13 cellular contexts compared by ENCODE assay signal in the genomic region with DNA sequence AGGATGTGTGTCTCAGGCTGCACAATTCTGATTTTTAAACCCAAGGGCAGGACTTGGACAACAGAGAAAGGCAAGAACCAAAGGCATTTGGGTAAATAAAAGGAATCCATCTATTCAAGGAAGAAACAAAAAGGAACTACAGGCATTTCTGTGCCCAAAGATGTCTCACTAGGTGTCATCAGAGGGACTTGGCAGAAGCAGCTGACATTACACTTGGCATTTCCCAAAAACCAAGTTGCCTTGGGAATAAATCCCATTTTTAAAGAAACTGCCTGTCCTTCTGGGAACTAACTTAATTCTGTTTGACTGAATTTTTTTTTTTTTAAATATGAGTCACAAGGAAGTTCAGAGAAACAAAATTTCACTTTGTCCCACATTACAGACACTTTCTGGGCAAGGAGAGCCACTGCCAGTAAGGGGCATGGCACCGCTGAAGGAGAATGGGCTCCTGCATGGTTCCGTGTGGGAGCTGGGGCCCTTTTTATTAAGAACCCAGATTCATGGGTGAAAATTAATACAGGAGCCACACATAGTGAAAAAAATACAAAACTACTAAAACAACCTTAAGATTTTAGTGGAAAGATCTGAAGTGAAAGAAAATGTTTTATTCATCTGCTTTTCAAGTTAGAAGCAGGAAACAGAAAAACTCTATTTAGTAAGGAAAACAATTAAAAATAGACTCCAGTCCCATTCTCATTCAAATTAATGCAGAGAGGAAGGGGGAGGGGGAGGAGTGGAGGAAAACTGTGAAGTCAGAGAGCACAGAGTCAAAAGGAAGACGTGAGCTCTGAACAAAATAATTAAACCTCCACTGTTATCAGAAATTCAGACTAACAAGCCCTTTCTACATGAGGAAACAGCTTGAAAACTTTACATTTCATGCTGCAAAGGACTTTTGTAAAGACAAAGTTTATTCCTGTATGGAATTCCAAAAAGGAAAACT.
DNase-seq lines count a peak whose midpoint lies in the region; ATAC-seq and TF ChIP-seq lines count a peak whose summit lies in the region.
"Had no signal": no experiment of that assay in that cellular context is flagged by ENCODE, and none has a peak within 500 bp of the region (broad histone marks: within the 10 kb centered on the region; RNA-seq: fewer than 3 reads in every experiment).

No MANE protein-coding gene starts in this region.

- TF ChIP-seq POLR2A in body of pancreas (IDR thresholded peaks at IDR 0.05): no peak

- intact Hi-C loops in body of pancreas (cut with DNase I): no loop called here
- intact Hi-C loops in sciatic nerve (cut with DNase I): no loop called here

- H3F3A ChIP-seq in DOHH2 (ENCODE audit: control insufficient read depth, insufficient read depth): no peaks in the 10 kb centered on the region

- H3K27ac ChIP-seq in DOHH2 (ENCODE audit: low read depth, low read length) (0 out of 2 replicates have a peak overlapping the region, but pooled peaks have one; percentile 10), body of pancreas (peak overlapping the region in 3 of 4 donors; percentile 3 to 70 (median 52)), iPS-20b (ENCODE audit: low read length) (peak overlapping the region; percentile 35)

- H3K4me2 ChIP-seq in DOHH2 (ENCODE audit: low read length): peak overlapping the region; percentile 63

- H3K79me2 ChIP-seq in DOHH2 (ENCODE audit: control insufficient read depth, low read length): no peaks in the 10 kb centered on the region

- ATAC-seq in body of pancreas (peak; percentile 54), sciatic nerve (peak; percentile 43), GM21515 (IDR thresholded peaks at IDR 0.05; ENCODE audit: unreplicated experiment) (no peak)
- ATAC-seq: activated CD8-positive, alpha-beta memory T cell treated with anti-CD3 and anti-CD28 coated beads, Interleukin-2, amount 10 ng/mL, durations not matched to agents 7 days and 5 days; activated naive CD8-positive, alpha-beta T cell treated with anti-CD3 and anti-CD28 coated beads, Interleukin-2, amount 50 U/mL, for 24 hours had no signal

- peak overlapping the region; percentile 73; the same call in 1 of the 2 replicates for H3K9ac ChIP-seq in iPS-20b (ENCODE audit: low read depth, low read length)

- H3K36me3 ChIP-seq in DOHH2 (ENCODE audit: control insufficient read depth, low read length) (no peaks in the 10 kb centered on the region), body of pancreas (replicated peaks in 1 of 2; ENCODE audit: insufficient read depth in 1 of 2, low read depth in 2 of 2) (no peaks in the 10 kb centered on the region), iPS-20b (ENCODE audit: insufficient read depth, low read depth, low read length) (0 out of 2 replicates have a peak, but pooled peaks cover 8% of the 10 kb centered on the region)

- WGBS in body of pancreas, 2 donors: 63 to 70% methylated on average over 3 of the region's 3 CpGs

- no peak for DNase-seq in body of pancreas
- DNase-seq in sciatic nerve (ENCODE audit: low spot score): no peak
- DNase-seq in stimulated activated CD4-positive, alpha-beta T cell treated with anti-CD3 and anti-CD28 coated beads, Interleukin-4, amount 100 ng/mL, for 4 hours: no peak
- no peak for DNase-seq in stimulated activated CD4-positive, alpha-beta T cell treated with anti-CD3 and anti-CD28 coated beads, Interleukin-4, amount 100 ng/mL, for 1 hour
- no peak for DNase-seq in SHP77 (lab: John Stamatoyannopoulos, UW)
- DNase-seq: activated CD8-positive, alpha-beta memory T cell treated with anti-CD3 and anti-CD28 coated beads, Interleukin-2, amount 10 ng/mL, durations not matched to agents 7 days and 5 days; activated naive CD8-positive, alpha-beta T cell treated with anti-CD3 and anti-CD28 coated beads, Interleukin-2, amount 50 U/mL, for 24 hours; GDM1; KBM-7; retina had no signal

- H3K9me3 ChIP-seq in DOHH2 (ENCODE audit: control insufficient read depth, insufficient read depth, low read length) (no peaks in the 10 kb centered on the region), body of pancreas (no peaks in the 10 kb centered on the region), iPS-20b (ENCODE audit: insufficient read depth, low read depth, low read length) (no peaks in the 10 kb centered on the region)

- H3K27me3 ChIP-seq in DOHH2 (ENCODE audit: control insufficient read depth, low read length) (peaks cover 4% of the 10 kb centered on the region; the same call in 1 of the 2 replicates), body of pancreas (no peaks in the 10 kb centered on the region), iPS-20b (ENCODE audit: insufficient read depth, low read length) (no peaks in the 10 kb centered on the region)

- TF ChIP-seq CTCF in DOHH2 (IDR thresholded peaks at IDR 0.05; ENCODE audit: low read depth, low read length, poor library complexity, severe bottlenecking) (no peak), body of pancreas (IDR thresholded peaks at IDR 0.05) (no peak)

- H3K4me3 ChIP-seq in DOHH2 (ENCODE audit: low read length) (peak overlapping the region; percentile 44), body of pancreas (no peak overlapping the region), iPS-20b (ENCODE audit: low read length) (peak overlapping the region; percentile 45)

- H4K20me1 ChIP-seq in DOHH2 (ENCODE audit: control insufficient read depth, insufficient read depth, low read depth, low read length): no peaks in the 10 kb centered on the region

- no peaks in the 10 kb centered on the region for H3K9me2 ChIP-seq in DOHH2 (replicated peaks; ENCODE audit: control insufficient read depth, low read length)

- H3K4me1 ChIP-seq in DOHH2 (ENCODE audit: control insufficient read depth, low read length) (peaks cover 33% of the 10 kb centered on the region), body of pancreas (peaks cover 47% of the 10 kb centered on the region), iPS-20b (ENCODE audit: insufficient read depth, low read length) (peaks cover 24% of the 10 kb centered on the region)

Comparison
In these comparisons a context has a peak if more than half of its experiments do, and no peak if none do; other contexts are left out.
1. H3K4me3 ChIP-seq: peak in DOHH2 (single experiment) and iPS-20b (single experiment); none in body of pancreas (0 of 2).
2. Peak in every context shown above with its lines, with median percentiles within 50 percentile points of each other: H3K27ac ChIP-seq.